Comparison of ENCODE assay signal across 11 cellular contexts in the genomic region with DNA sequence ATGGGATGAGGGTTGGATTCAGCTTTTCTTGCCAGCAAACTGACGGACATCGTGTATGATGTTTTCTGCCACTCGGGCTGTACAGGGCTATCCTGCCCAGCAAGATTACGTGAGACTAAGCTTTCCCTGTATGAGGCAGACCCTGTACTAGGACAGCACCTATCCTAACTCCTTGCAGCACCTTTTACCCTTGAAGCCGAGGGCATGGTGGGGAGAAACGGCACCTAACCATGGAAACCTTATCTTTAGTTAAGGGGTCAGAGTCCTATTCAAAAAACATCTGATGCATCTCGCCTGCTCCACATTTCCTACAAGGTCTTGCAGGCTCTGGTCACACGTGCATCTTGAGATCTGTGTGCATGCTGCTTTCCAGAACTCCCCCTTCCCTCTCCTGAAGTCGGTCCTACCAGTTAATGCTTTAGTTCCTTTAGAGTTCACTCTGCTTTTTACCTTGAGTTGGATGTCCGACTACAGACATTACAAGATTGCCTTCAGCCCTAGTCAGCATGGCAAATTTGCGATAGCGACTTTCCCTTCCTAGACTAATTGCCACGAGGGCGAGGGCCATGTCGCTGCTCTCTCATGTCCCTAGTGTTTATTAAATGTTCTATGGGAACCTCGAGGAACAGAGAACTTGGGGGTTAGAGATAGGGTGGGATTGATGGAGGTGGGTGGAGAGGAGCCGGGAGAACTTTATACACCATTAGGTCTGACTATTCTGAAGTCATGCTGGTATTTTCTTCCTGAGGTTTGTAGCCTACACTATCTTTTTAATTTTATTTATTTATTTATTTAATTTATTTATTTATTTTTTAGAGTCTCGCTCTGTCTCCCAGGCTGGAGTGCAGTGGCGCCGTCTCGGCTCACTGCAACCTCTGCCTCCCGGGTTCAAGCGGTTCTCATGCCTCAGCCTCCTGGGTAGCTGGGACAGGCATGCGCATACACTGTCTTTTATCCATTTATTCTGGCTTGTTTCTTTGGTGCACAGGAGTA. TPM values are rescaled to one million over a fixed set of nuclear protein-coding genes. Genes with fewer than 3 reads are reported as not detected.
DNase-seq lines count a peak whose midpoint lies in the region; ATAC-seq and TF ChIP-seq lines count a peak whose summit lies in the region.
"Had no signal": no experiment of that assay in that cellular context is flagged by ENCODE, and none has a peak within 500 bp of the region (broad histone marks: within the 10 kb centered on the region; RNA-seq: fewer than 3 reads in every experiment).

No MANE protein-coding gene starts in this region.

- H2AFZ ChIP-seq in HCT116 (ENCODE audit: low read depth, low read length, poor library complexity, severe bottlenecking) (no peak overlapping the region), SK-N-SH (ENCODE audit: low read depth) (no peak overlapping the region)

- H3K4me2 ChIP-seq in HCT116 (ENCODE audit: low read length) (no peak overlapping the region), SK-N-SH (no peak overlapping the region)

- 86% methylated on average over 24 of the region's 24 CpGs for WGBS in SK-N-SH (ENCODE audit: low lambda C conversion rate)
- WGBS in prostate gland: 77% methylated on average over 24 of the region's 24 CpGs

- intact Hi-C loops in HCT116 (cut with micrococcal nuclease): no loop called here
- intact Hi-C loops in mucosa of descending colon (cut with DNase I, micrococcal nuclease): no loop called here
- intact Hi-C loops in prostate gland (cut with DNase I): no loop called here

- H3K79me2 ChIP-seq in HCT116 (ENCODE audit: insufficient read depth, low read length) (peaks cover 34% of the 10 kb centered on the region), SK-N-SH (ENCODE audit: insufficient read depth) (peaks cover 31% of the 10 kb centered on the region)

- POLR2A ChIA-PET in HCT116 (lab: Charles Lee) (no interaction called here), SK-N-SH (lab: Yijun Ruan, JAX) (no interaction called here), GM10248 (lab: Yijun Ruan, JAX) (interaction anchor here (1.0 to 1.6 kb wide), 2 partner anchors 8 to 101 kb away, joined by 4 to 5 read pairs; no protein-coding TSS in a partner anchor)

- no peaks in the 10 kb centered on the region for H3K27me3 ChIP-seq in HCT116 (ENCODE audit: insufficient read depth, low read length)
- no peaks in the 10 kb centered on the region for H3K27me3 ChIP-seq in SK-N-SH (ENCODE audit: insufficient read depth)
- H3K27me3 ChIP-seq in prostate gland (replicated peaks; ENCODE audit: insufficient read depth): no peaks in the 10 kb centered on the region

- TF ChIP-seq RAD21 in HCT116 (IDR thresholded peaks at IDR 0.05; ENCODE audit: low read depth) (no peak), SK-N-SH (IDR thresholded peaks at IDR 0.05; ENCODE audit: low read length) (no peak)

- CTCF ChIA-PET in HCT116 (lab: Charles Lee) (no interaction called here), SK-N-SH (lab: Yijun Ruan, JAX) (interaction anchor here (1.2 kb wide), 1 partner anchor 53 kb away, joined by 5 read pairs; no protein-coding TSS in a partner anchor), GM10248 (lab: Yijun Ruan, JAX) (interaction anchor here (1.1 kb wide), 1 partner anchor 226 kb away, joined by 3 read pairs; no protein-coding TSS in a partner anchor)

- ATAC-seq in HCT116 (peak; percentile 26), mucosa of descending colon (peak; percentile 47), GM21576 (IDR thresholded peaks at IDR 0.05; ENCODE audit: unreplicated experiment) (no peak)

- H3F3A ChIP-seq in SK-N-SH (replicated peaks; ENCODE audit: insufficient read depth): peaks cover 50% of the 10 kb centered on the region

- peaks cover 38 to 41% of the 10 kb centered on the region in 2 experiments for H3K36me3 ChIP-seq in HCT116 (ENCODE audit: control insufficient read depth in 1 of 2, insufficient read depth in 2 of 2, low read length in 2 of 2)
- H3K36me3 ChIP-seq in SK-N-SH (replicated peaks in 1 of 2; ENCODE audit: control insufficient read depth in 1 of 2, insufficient read depth in 2 of 2, low read length in 1 of 2): peaks cover 39 to 44% of the 10 kb centered on the region in 2 experiments
- H3K36me3 ChIP-seq in mucosa of descending colon (ENCODE audit: low read depth): peaks cover 5% of the 10 kb centered on the region
- peaks cover 0 to 16% of the 10 kb centered on the region in 2 donors for H3K36me3 ChIP-seq in prostate gland

- H3K4me3 ChIP-seq in HCT116 (replicated peaks in 1 of 2; ENCODE audit: low read depth in 1 of 2, low read length in 2 of 2) (no peak overlapping the region), SK-N-SH (ENCODE audit: low read depth in 2 of 2, low read length in 1 of 2) (no peak overlapping the region), mucosa of descending colon (no peak overlapping the region), prostate gland (no peak overlapping the region)

- TF ChIP-seq CTCF in HCT116 (IDR thresholded peaks at IDR 0.05 in 2 of 3, conservative IDR thresholded peaks at IDR 0.05 in 1 of 3; ENCODE audit: borderline replicate concordance in 1 of 3, insufficient read depth in 1 of 3, low read depth in 2 of 3, low read length in 2 of 3) (no peak), SK-N-SH (IDR thresholded peaks at IDR 0.05) (no peak), mucosa of descending colon (IDR thresholded peaks at IDR 0.05) (no peak), prostate gland (IDR thresholded peaks at IDR 0.05) (no peak), GM10248 (IDR thresholded peaks at IDR 0.05; ENCODE audit: control extremely low read depth, extremely low read depth, low read depth, missing control alignments) (no peak)

- no peak overlapping the region for H3K9ac ChIP-seq in HCT116 (ENCODE audit: low read length)
- H3K9ac ChIP-seq in SK-N-SH: no peak overlapping the region

- no peak for TF ChIP-seq EP300 in SK-N-SH (IDR thresholded peaks at IDR 0.05; ENCODE audit: borderline replicate concordance in 1 of 2, low read depth in 1 of 2, low read length in 1 of 2)

- DNase-seq in Daoy (ENCODE audit: low read depth): peak; percentile 13
- DNase-seq in HCT116 (ENCODE audit: low read depth, low spot score): no peak
- DNase-seq in SK-N-SH: no peak
- no peak for DNase-seq in mucosa of descending colon
- no peak for DNase-seq in prostate gland (ENCODE audit: low spot score)
- no peak for DNase-seq in NK-92 (lab: John Stamatoyannopoulos, UW; ENCODE audit: unreplicated experiment)
- DNase-seq in GM10248 (ENCODE audit: extremely low spot score): no peak
- DNase-seq: activated naive CD4-positive, alpha-beta T cell treated with anti-CD3 and anti-CD28 coated beads for 36 hours; effector memory CD4-positive, alpha-beta T cell; occipital lobe had no signal

- H3K9me3 ChIP-seq in HCT116 (ENCODE audit: control insufficient read depth in 1 of 2, insufficient read depth in 1 of 2, low read depth in 1 of 2, low read length in 2 of 2) (no peaks in the 10 kb centered on the region), SK-N-SH (no peaks in the 10 kb centered on the region), mucosa of descending colon (no peaks in the 10 kb centered on the region), prostate gland (no peaks in the 10 kb centered on the region)

- H3K9me2 ChIP-seq in HCT116 (ENCODE audit: insufficient read depth): no peaks in the 10 kb centered on the region
- no peaks in the 10 kb centered on the region for H3K9me2 ChIP-seq in SK-N-SH

- H4K20me1 ChIP-seq in HCT116 (ENCODE audit: insufficient read depth) (peaks cover 33% of the 10 kb centered on the region; the same call in 1 of the 2 replicates), SK-N-SH (ENCODE audit: insufficient read depth) (peaks cover 44% of the 10 kb centered on the region)

- RAD21 ChIA-PET in HCT116 (lab: Charles Lee; ENCODE audit: low non-redundant PET in 1 of 2, low total read pairs in 2 of 2, uncharacterized antibody in 2 of 2, unreplicated experiment in 2 of 2): no interaction called here

- H3K27ac ChIP-seq in HCT116 (ENCODE audit: low read depth, low read length): no peak overlapping the region
- H3K27ac ChIP-seq in SK-N-SH (ENCODE audit: low read depth in 2 of 2, low read length in 1 of 2): no peak overlapping the region
- H3K27ac ChIP-seq in prostate gland: no peak overlapping the region

- TF ChIP-seq POLR2A in HCT116 (IDR thresholded peaks at IDR 0.05; ENCODE audit: borderline replicate concordance, extremely low read depth, insufficient read depth, insufficient read length): no peak
- no peak for TF ChIP-seq POLR2A in prostate gland (IDR thresholded peaks at IDR 0.05)

- H3K4me1 ChIP-seq in HCT116 (ENCODE audit: control insufficient read depth in 1 of 2, insufficient read depth in 2 of 2, low read length in 2 of 2) (peaks cover 1 to 2% of the 10 kb centered on the region in 2 experiments; a peak in 3 of 4 replicates), SK-N-SH (ENCODE audit: control insufficient read depth in 1 of 2, insufficient read depth in 2 of 2, low read depth in 1 of 2, low read length in 1 of 2) (peaks cover 5 to 8% of the 10 kb centered on the region in 2 experiments; a peak in 3 of 4 replicates), mucosa of descending colon (ENCODE audit: low read depth) (peaks cover 4% of the 10 kb centered on the region), prostate gland (replicated peaks) (no peaks in the 10 kb centered on the region)

- BruUV-seq in HCT116 (replicated peaks; lab: Mats Ljungman, UMichigan): no TSS peak

TF ChIP-seq in HCT116, 20 proteins besides CTCF, POLR2A, EP300 and RAD21:
- TF ChIP-seq EZH2 (IDR thresholded peaks at IDR 0.05) (no peak), POLR2AphosphoS5 (IDR thresholded peaks at IDR 0.05; ENCODE audit: low read depth, low read length) (peak; percentile 56), ELF1 (IDR thresholded peaks at IDR 0.05; ENCODE audit: borderline replicate concordance, low read depth) (no peak)

TF ChIP-seq in SK-N-SH, 30 proteins besides CTCF, POLR2A, EP300 and RAD21:
- no peak for TF ChIP-seq SIN3A (IDR thresholded peaks at IDR 0.05; ENCODE audit: borderline replicate concordance, low read depth, low read length)
- TF ChIP-seq POLR2AphosphoS5 (IDR thresholded peaks at IDR 0.05; ENCODE audit: low read depth, low read length): 0 out of 2 replicates have a peak, but pooled peaks have one; percentile 13

RNA-seq across cellular contexts. Expression of gene RAN, which starts 6.6 kb away (rescaled TPM):
- total RNA-seq in Daoy (2014; rRNA removed; shearing (Covaris generic)): 1,013 and 1,367 TPM in 2 replicates
- 1,420 TPM for total RNA-seq in HCT116 (2021; ENCODE audit: unreplicated experiment)
- 1,293 and 1,596 TPM in 2 replicates for polyA plus RNA-seq in HCT116 (2012)
- 865 and 950 TPM in 2 replicates for polyA plus RNA-seq in SK-N-SH (2012; rRNA removed)
- polyA plus RNA-seq in SK-N-SH (2012; cell fraction: cytosol; rRNA removed): 1,006 and 1,490 TPM in 2 replicates
- 461 and 695 TPM in 2 replicates for polyA plus RNA-seq in SK-N-SH (2012; cell fraction: nucleus; rRNA removed)
- 100 to 1,000 TPM; 258 to 389 (median 306) TPM for total RNA-seq in mucosa of descending colon
- total RNA-seq in prostate gland: 100 to 1,000 TPM; 131 to 220 TPM

RNA-seq across cellular contexts. Expression of gene STX2, which starts 39.4 kb away (rescaled TPM):
- 19.4 and 24.3 TPM in 2 replicates for total RNA-seq in Daoy (2014; rRNA removed; shearing (Covaris generic))
- total RNA-seq in HCT116 (2021; ENCODE audit: unreplicated experiment) (19.2 TPM), mucosa of descending colon (10 to 100 TPM in 1 of 3 donors, 1 to 10 TPM in 2; 1.6 to 34.2 (median 4.4) TPM), prostate gland (10 to 100 TPM in 1 of 2 donors, 1 to 10 TPM in 1; 5.3 to 11.5 TPM)
- polyA plus RNA-seq in HCT116 (2012): 8.7 and 11.7 TPM in 2 replicates
- 25.1 and 31.7 TPM in 2 replicates for polyA plus RNA-seq in SK-N-SH (2012; rRNA removed)
- 30.9 and 36.8 TPM in 2 replicates for polyA plus RNA-seq in SK-N-SH (2012; cell fraction: cytosol; rRNA removed)
- 33.0 and 64.3 TPM in 2 replicates for polyA plus RNA-seq in SK-N-SH (2012; cell fraction: nucleus; rRNA removed)
